20 cellular contexts compared by ENCODE assay signal in genomic region chr10:97406064-97406463, GRCh38. TPM values are rescaled to one million over a fixed set of nuclear protein-coding genes. Genes with fewer than 3 reads are reported as not detected.
DNase-seq lines count a peak whose midpoint lies in the region; FAIRE-seq and TF ChIP-seq lines count a peak whose summit lies in the region.
"Had no signal": no experiment of that assay in that cellular context is flagged by ENCODE, and none has a peak within 500 bp of the region (broad histone marks: within the 10 kb centered on the region; RNA-seq: fewer than 3 reads in every experiment).

No MANE protein-coding gene starts in this region.

- H3K9me3 ChIP-seq in kidney (ENCODE audit: control insufficient read depth in 1 of 2, low read length in 2 of 2), result no peaks in the 10 kb centered on the region
- H3K9me3 ChIP-seq in CD8-positive, alpha-beta memory T cell (ENCODE audit: low read length), result no peaks in the 10 kb centered on the region
- H3K9me3 ChIP-seq: colonic mucosa, MG63, Peyer's patch, stomach had no signal

- peak overlapping the region; percentile 95 to 99 (median 98) for H3K27ac Mint-ChIP-seq in CD14-positive monocyte
- H3K27ac Mint-ChIP-seq in CD8-positive, alpha-beta memory T cell, result peak overlapping the region in 3 of 8 donors; percentile 6 to 47 (median 11)

- CTCF ChIA-PET in CD8-positive, alpha-beta memory T cell (lab: Charles Lee), result interaction anchor here (1.0 to 1.8 kb wide), 3 partner anchors 8 to 39 kb away, joined by 3 to 13 read pairs (median 4); partner anchors contain the start of genes EXOSC1 and ZDHHC16

- H3K27me3 Mint-ChIP-seq in CD14-positive monocyte (ENCODE audit: low read depth in 3 of 3), result peaks cover 0 to under 1% (median 0%) of the 10 kb centered on the region in 3 donors
- H3K27me3 Mint-ChIP-seq in CD8-positive, alpha-beta memory T cell, result no peaks in the 10 kb centered on the region

- H3K4me3 Mint-ChIP-seq in CD14-positive monocyte, result peak overlapping the region; percentile 27 to 56
- no peak overlapping the region for H3K4me3 Mint-ChIP-seq in CD8-positive, alpha-beta memory T cell
- H3K4me3 Mint-ChIP-seq: neural crest cell had no signal

- POLR2A ChIA-PET in CD8-positive, alpha-beta memory T cell (lab: Charles Lee), result no interaction called here

- H3K4me1 Mint-ChIP-seq in CD14-positive monocyte, result peaks cover 67% of the 10 kb centered on the region
- peaks cover 11 to 14% (median 14%) of the 10 kb centered on the region in 3 donors for H3K4me1 Mint-ChIP-seq in CD8-positive, alpha-beta memory T cell

- TF ChIP-seq CTCF in CD14-positive monocyte (IDR thresholded peaks at IDR 0.05), result no peak
- TF ChIP-seq CTCF in NB4 (IDR thresholded peaks at IDR 0.05; ENCODE audit: low read depth, low read length), result no peak
- no peak for TF ChIP-seq CTCF in kidney (IDR thresholded peaks at IDR 0.05; ENCODE audit: borderline replicate concordance, extremely low read depth, insufficient read depth)

- intact Hi-C loops in CD14-positive monocyte (cut with micrococcal nuclease), result loop anchor here in 1 of 2 donors (5.0 kb wide), 1 partner anchor 91 kb away; the partner anchor contains the start of genes MMS19 and UBTD1
- intact Hi-C loops in kidney (cut with DNase I), result no loop called here

- H3K9ac ChIP-seq in kidney (ENCODE audit: low read length in 2 of 2), result no peak overlapping the region

- H3K36me3 ChIP-seq in kidney (ENCODE audit: control insufficient read depth in 1 of 2, insufficient read depth in 2 of 2, low read length in 2 of 2), result no peaks in the 10 kb centered on the region
- no peaks in the 10 kb centered on the region for H3K36me3 ChIP-seq in CD8-positive, alpha-beta memory T cell (ENCODE audit: insufficient read depth, low read length)
- H3K36me3 ChIP-seq: colonic mucosa, MG63, Peyer's patch, stomach had no signal

- peak; percentile 85 for DNase-seq in CD14-positive monocyte (ENCODE audit: low spot score)
- peak; percentile 95 for DNase-seq in NB4 (ENCODE audit: low read depth)
- DNase-seq in UCSD-AML1 (lab: John Stamatoyannopoulos, UW; ENCODE audit: unreplicated experiment), result peak; percentile 71
- DNase-seq in medulla oblongata (ENCODE audit: extremely low spot score), result peak; percentile 73
- DNase-seq in kidney, result no peak
- DNase-seq in effector CD8-positive, alpha-beta T cell (lab: John Stamatoyannopoulos, UW), result no peak
- no peak for DNase-seq in CD8-positive, alpha-beta memory T cell
- DNase-seq in foreskin melanocyte, result no peak
- DNase-seq: activated CD4-positive, CD25-positive, alpha-beta regulatory T cell treated with anti-CD3 and anti-CD28 coated beads, Interleukin-2, amount 50 U/mL, for 72 hours; activated naive CD4-positive, alpha-beta T cell treated with Interleukin-2 at 50 U/mL for 16 hours; aorta; colonic mucosa; HCEC 1CT; MG63; NCI-H2029 treated with DMSO at 0.1 percent for 48 hours; NCI-H524 treated with DMSO at 0.1 percent for 48 hours; Peyer's patch; stomach had no signal

- peaks cover 0 to 4% of the 10 kb centered on the region in 2 donors for H3K36me3 Mint-ChIP-seq in CD14-positive monocyte
- H3K36me3 Mint-ChIP-seq in CD8-positive, alpha-beta memory T cell, result peaks cover 0 to 2% (median 0%) of the 10 kb centered on the region in 3 donors

- H3K9me3 Mint-ChIP-seq in CD14-positive monocyte, result peaks cover 0 to 2% (median 0%) of the 10 kb centered on the region in 7 donors
- no peaks in the 10 kb centered on the region for H3K9me3 Mint-ChIP-seq in CD8-positive, alpha-beta memory T cell
- H3K9me3 Mint-ChIP-seq: neural crest cell had no signal

- no peaks in the 10 kb centered on the region for H3K27me3 ChIP-seq in CD8-positive, alpha-beta memory T cell (ENCODE audit: insufficient read depth, low read length, poor library complexity, severe bottlenecking)
- H3K27me3 ChIP-seq: colonic mucosa, MG63, Peyer's patch, stomach had no signal

- H3K4me1 ChIP-seq in kidney (ENCODE audit: control insufficient read depth in 1 of 2, insufficient read depth in 1 of 2, low read depth in 1 of 2, low read length in 2 of 2), result peaks cover 0 to 5% of the 10 kb centered on the region in 2 donors
- H3K4me1 ChIP-seq in CD8-positive, alpha-beta memory T cell (ENCODE audit: insufficient read depth, low read length), result peaks cover 11% of the 10 kb centered on the region
- H3K4me1 ChIP-seq: colonic mucosa had no signal

- TF ChIP-seq POLR2A in NB4 (IDR thresholded peaks at IDR 0.05; ENCODE audit: extremely low read depth, insufficient read length), result peak; percentile 28

- FAIRE-seq in kidney (lab: Jason Lieb, UNC), result no peak
- FAIRE-seq: D721Med had no signal

- H3K27ac ChIP-seq in kidney (ENCODE audit: low read depth in 2 of 2, low read length in 2 of 2), result no peak overlapping the region
- H3K27ac ChIP-seq in CD8-positive, alpha-beta memory T cell (ENCODE audit: low read depth, low read length), result no peak overlapping the region
- H3K27ac ChIP-seq: colonic mucosa, Peyer's patch had no signal

- peak overlapping the region; percentile 43 for H3K4me3 ChIP-seq in NB4 (ENCODE audit: low read depth, low read length)
- H3K4me3 ChIP-seq in kidney (ENCODE audit: low read length in 2 of 2), result no peak overlapping the region
- no peak overlapping the region for H3K4me3 ChIP-seq in CD8-positive, alpha-beta memory T cell (ENCODE audit: low read length)
- H3K4me3 ChIP-seq: colonic mucosa, MG63, Peyer's patch, stomach had no signal

RNA-seq across cellular contexts. Expression of gene RRP12, which starts 4.9 kb away (rescaled TPM):
- polyA plus RNA-seq in CD14-positive monocyte, result 10 to 100 TPM; 31.0 to 44.3 TPM
- 30.0 TPM for total RNA-seq in kidney
- 9.7 TPM for polyA plus RNA-seq in kidney (ENCODE audit: insufficient read depth, low read depth, low replicate concordance)
- total RNA-seq in CD8-positive, alpha-beta memory T cell, result 100 to 1,000 TPM; 102 to 111 TPM
- 11.6 TPM for polyA plus RNA-seq in CD8-positive, alpha-beta memory T cell

RNA-seq across cellular contexts. Expression of gene PGAM1, which starts 19.9 kb away (rescaled TPM):
- polyA plus RNA-seq in CD14-positive monocyte, result 100 to 1,000 TPM; 498 to 749 TPM
- 161 TPM for total RNA-seq in kidney
- polyA plus RNA-seq in kidney (ENCODE audit: insufficient read depth, low read depth, low replicate concordance), result 328 TPM
- total RNA-seq in CD8-positive, alpha-beta memory T cell, result 1,000 to 10,000 TPM; 1,086 to 1,097 TPM
- polyA plus RNA-seq in CD8-positive, alpha-beta memory T cell, result 309 TPM

RNA-seq across cellular contexts. Expression of gene EXOSC1, which starts 39.7 kb away (rescaled TPM):
- polyA plus RNA-seq in CD14-positive monocyte (10 to 100 TPM; 55.8 to 60.6 TPM), kidney (ENCODE audit: insufficient read depth, low read depth, low replicate concordance) (40.9 TPM)
- total RNA-seq in kidney, result 28.8 TPM
- 10 to 100 TPM; 61.0 to 64.8 TPM for total RNA-seq in CD8-positive, alpha-beta memory T cell
- polyA plus RNA-seq in CD8-positive, alpha-beta memory T cell, result 83.0 TPM

RNA-seq across cellular contexts. Expression of gene ZDHHC16, which starts 39.9 kb away (rescaled TPM):
- polyA plus RNA-seq in CD14-positive monocyte (10 to 100 TPM; 24.1 to 26.4 TPM), kidney (ENCODE audit: insufficient read depth, low read depth, low replicate concordance) (48.9 TPM)
- 35.9 TPM for total RNA-seq in kidney
- total RNA-seq in CD8-positive, alpha-beta memory T cell, result 10 to 100 TPM; 56.2 to 57.6 TPM
- polyA plus RNA-seq in CD8-positive, alpha-beta memory T cell, result 26.4 TPM

Comparison
In these comparisons a context has a peak if more than half of its experiments do, and no peak if none do; other contexts are left out.
1. DNase-seq: peak in CD14-positive monocyte (single experiment), NB4 (single experiment), UCSD-AML1 (single experiment) and medulla oblongata (single experiment); none in kidney (single experiment), effector CD8-positive, alpha-beta T cell (single experiment), CD8-positive, alpha-beta memory T cell (0 of 5) and foreskin melanocyte (single experiment).
2. H3K4me3 Mint-ChIP-seq: peak in CD14-positive monocyte (2 of 2); none in CD8-positive, alpha-beta memory T cell (0 of 7).